In genomic region chr1:221045842-221046831, GRCh38 we compare ENCODE assay signal across 9 cellular contexts.
A peak's percentile ranks its signal among the peaks of the same experiment; 100 is the strongest.
DNase-seq lines count a peak whose midpoint lies in the region; ATAC-seq, FAIRE-seq and TF ChIP-seq lines count a peak whose summit lies in the region.
"Had no signal": no experiment of that assay in that cellular context is flagged by ENCODE, and none has a peak within 500 bp of the region (broad histone marks: within the 10 kb centered on the region; RNA-seq: fewer than 3 reads in every experiment).

No MANE protein-coding gene starts in this region.

- FAIRE-seq in GM12891 (lab: Jason Lieb, UNC) = peak; percentile 89

- peaks cover 12% of the 10 kb centered on the region for H3K9me3 ChIP-seq in MG63

- peak overlapping the region; percentile 55 for H2AFZ ChIP-seq in KMS-11 (ENCODE audit: low read depth)

- H3K36me3 ChIP-seq in KMS-11 (ENCODE audit: insufficient read depth) = no peaks in the 10 kb centered on the region
- no peaks in the 10 kb centered on the region for H3K36me3 ChIP-seq in MG63

- DNase-seq in GM12891 (ENCODE audit: insufficient read length, low spot score) (no peak), fibroblast of gingiva (ENCODE audit: low read depth) (peak; percentile 48), retina (no peak), MG63 (no peak), T-helper 9 cell (no peak)
- DNase-seq in activated CD8-positive, alpha-beta memory T cell treated with anti-CD3 and anti-CD28 coated beads, Interleukin-2, amount 50 U/mL, for 48 hours = no peak

- H3K27ac ChIP-seq in KMS-11 = peak overlapping the region; percentile 53
- H3K27ac ChIP-seq: epithelial cell of prostate had no signal

- H3K9ac ChIP-seq in KMS-11 = peak overlapping the region; percentile 28; the same call in 1 of the 2 replicates

- peaks cover 22% of the 10 kb centered on the region for H3K4me1 ChIP-seq in KMS-11 (ENCODE audit: low read depth, poor library complexity, severe bottlenecking)

- H3K4me3 ChIP-seq in KMS-11 (IDR thresholded peaks at IDR 0.05; ENCODE audit: insufficient read depth, low read depth, low read length) (no peak overlapping the region), MG63 (no peak overlapping the region)

- TF ChIP-seq POLR2A in GM12891 (IDR thresholded peaks at IDR 0.05; ENCODE audit: low read depth, low read length) = no peak

- no peaks in the 10 kb centered on the region for H4K20me1 ChIP-seq in KMS-11 (ENCODE audit: insufficient read depth)

- H3K27me3 ChIP-seq in KMS-11 (ENCODE audit: insufficient read depth, low read depth) = no peaks in the 10 kb centered on the region
- H3K27me3 ChIP-seq in MG63 = no peaks in the 10 kb centered on the region

- no peaks in the 10 kb centered on the region for H3K79me2 ChIP-seq in KMS-11 (ENCODE audit: insufficient read depth, low read depth)

- peak overlapping the region; percentile 38 for H3K4me2 ChIP-seq in KMS-11

- no peak for TF ChIP-seq CTCF in KMS-11 (conservative IDR thresholded peaks at IDR 0.05; ENCODE audit: low read depth, low read length)

- peak; percentile 92 for ATAC-seq in GM21786 (IDR thresholded peaks at IDR 0.05; ENCODE audit: unreplicated experiment)

TF ChIP-seq in GM12891, 5 proteins besides CTCF, POLR2A, EP300 and RAD21:
- no peak for TF ChIP-seq TAF1 (IDR thresholded peaks at IDR 0.05; ENCODE audit: low read depth, low read length)
- TF ChIP-seq SPI1 (IDR thresholded peaks at IDR 0.05; ENCODE audit: low read depth, low read length) = peak; percentile 94
- TF ChIP-seq PAX5 (IDR thresholded peaks at IDR 0.05; ENCODE audit: insufficient read depth, low read length, severe bottlenecking) = peak; percentile 13
- TF ChIP-seq POLR2AphosphoS5 (IDR thresholded peaks at IDR 0.05; ENCODE audit: low read depth, low read length) = no peak
- TF ChIP-seq POU2F2 (IDR thresholded peaks at IDR 0.05; ENCODE audit: low read depth, low read length) = no peak
